9 cellular contexts compared by ENCODE assay signal in genomic region chr7:71733108-71733870, GRCh38.
A peak's percentile ranks its signal among the peaks of the same experiment; 100 is the strongest.
DNase-seq lines count a peak whose midpoint lies in the region; ATAC-seq and TF ChIP-seq lines count a peak whose summit lies in the region.
"Had no signal": no experiment of that assay in that cellular context is flagged by ENCODE, and none has a peak within 500 bp of the region (broad histone marks: within the 10 kb centered on the region; RNA-seq: fewer than 3 reads in every experiment).

No MANE protein-coding gene starts in this region.

- intact Hi-C loops in stomach (cut with DNase I; ENCODE audit: low total_unique reads): loop anchor here (5.0 to 10.0 kb wide), 2 partner anchors 876 to 908 kb away; no protein-coding TSS in a partner anchor

- peak overlapping the region; percentile 56 for H3K4me3 Mint-ChIP-seq in neural crest cell
- H3K4me3 Mint-ChIP-seq: dendritic cell treated with granulocyte-macrophage colony-stimulating factor and Interleukin-4, amounts not matched to agents 40 ng/mL and 50 ng/mL, for 4 days had no signal

- TF ChIP-seq CTCF in neural crest cell (conservative IDR thresholded peaks at IDR 0.05) (peak; percentile 99), stomach (IDR thresholded peaks at IDR 0.05) (peak in 5 of 7 experiments; percentile 69 to 84 (median 81))

- peaks cover 4% of the 10 kb centered on the region for H3K36me3 Mint-ChIP-seq in neural crest cell (ENCODE audit: low read depth)

- H3K27ac Mint-ChIP-seq in neural crest cell (ENCODE audit: unreplicated experiment): no peak overlapping the region
- H3K27ac Mint-ChIP-seq: dendritic cell treated with granulocyte-macrophage colony-stimulating factor and Interleukin-4, amounts not matched to agents 40 ng/mL and 50 ng/mL, for 4 days had no signal

- H3K9me3 Mint-ChIP-seq in neural crest cell: no peaks in the 10 kb centered on the region
- H3K9me3 Mint-ChIP-seq: dendritic cell treated with granulocyte-macrophage colony-stimulating factor and Interleukin-4, amounts not matched to agents 40 ng/mL and 50 ng/mL, for 4 days had no signal

- H3K9me3 ChIP-seq in stomach: peaks cover 0 to 7% (median 4%) of the 10 kb centered on the region in 4 donors

- no peak for TF ChIP-seq EP300 in stomach (IDR thresholded peaks at IDR 0.05)

- no peaks in the 10 kb centered on the region for H3K36me3 ChIP-seq in stomach

- H3K27ac ChIP-seq in stomach: no peak overlapping the region

- peaks cover 0 to 10% (median 0%) of the 10 kb centered on the region in 3 donors for H3K27me3 ChIP-seq in stomach

- TF ChIP-seq POLR2A in stomach (IDR thresholded peaks at IDR 0.05): no peak

- peaks cover 0 to 7% (median 3%) of the 10 kb centered on the region in 4 donors for H3K4me1 ChIP-seq in stomach

- peak; percentile 11 for DNase-seq in DMS79 (lab: John Stamatoyannopoulos, UW)
- DNase-seq in HS-27A (ENCODE audit: low read depth): peak; percentile 1
- peak; percentile 85 for DNase-seq in OCI-M1 (lab: John Stamatoyannopoulos, UW)
- DNase-seq in activated T-helper 1 cell treated with Interleukin-2 at 50 U/mL for 16 hours (ENCODE audit: low read depth): peak; percentile 20
- DNase-seq in fibroblast of the conjunctiva (ENCODE audit: low read depth): peak; percentile 47
- DNase-seq in neural crest cell (ENCODE audit: low read depth, low spot score): peak; percentile 93
- peak; percentile 83 for DNase-seq in stomach

- peaks cover 7% of the 10 kb centered on the region for H3K27me3 Mint-ChIP-seq in neural crest cell (ENCODE audit: low read depth)

- no peak for ATAC-seq in HG02938 (IDR thresholded peaks at IDR 0.05; ENCODE audit: unreplicated experiment)

- peaks cover 14% of the 10 kb centered on the region for H3K4me1 Mint-ChIP-seq in neural crest cell

- WGBS in stomach, 5 donors: 3 to 7% (median 5%) methylated on average over 25 to 29 of the region's 29 CpGs

- peak overlapping the region in 1 of 4 donors; percentile 15 for H3K4me3 ChIP-seq in stomach

Comparison
In these comparisons a context has a peak if more than half of its experiments do, and no peak if none do; other contexts are left out.
1. DNase-seq: peak in every context shown above with its lines; median percentile 93 in neural crest cell; 85 in OCI-M1; 83 in stomach; 47 in fibroblast of the conjunctiva; 20 in activated T-helper 1 cell treated with Interleukin-2 at 50 U/mL for 16 hours; 11 in DMS79; 1 in HS-27A.